ENCODE assay signal across 8 cellular contexts in the genomic region with DNA sequence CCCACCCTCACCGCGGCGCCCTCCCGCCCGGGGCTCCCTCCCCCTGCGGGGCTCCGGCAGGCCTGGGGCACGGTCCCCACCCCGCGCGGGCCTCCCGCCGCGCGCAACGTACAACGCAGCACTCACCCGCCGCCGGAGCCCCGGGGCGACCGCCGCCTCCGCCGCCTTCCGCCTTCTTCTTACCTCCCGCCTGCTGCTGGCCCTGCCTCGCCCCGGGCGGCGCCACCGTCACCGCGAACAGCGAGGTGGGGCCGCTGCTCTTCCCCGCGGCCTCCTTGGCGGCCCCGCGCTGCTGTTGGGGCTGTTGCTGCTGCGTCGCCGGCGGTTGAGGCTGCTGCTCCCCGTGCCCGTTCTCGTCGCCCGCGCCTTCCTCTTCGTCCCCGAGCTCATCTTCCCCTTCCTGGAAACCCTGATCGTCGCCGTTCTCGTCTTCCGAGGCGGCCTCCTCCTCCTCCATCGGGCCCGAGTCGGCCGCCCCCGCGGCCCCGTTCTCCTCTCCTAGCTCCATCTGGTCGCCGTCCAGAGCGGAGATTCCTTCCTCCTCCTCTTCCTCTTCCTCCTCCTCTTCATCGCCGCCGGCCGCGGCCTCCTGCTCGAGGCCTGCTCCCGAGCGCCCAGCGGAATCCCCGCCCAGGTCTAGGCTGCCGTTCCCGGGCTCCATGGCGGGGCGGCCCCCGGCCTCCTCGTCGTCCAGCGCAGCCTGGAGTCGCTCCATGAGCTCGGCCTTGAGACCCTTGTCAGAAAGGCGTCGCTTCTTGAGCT. TPM values are rescaled to one million over a fixed set of nuclear protein-coding genes. Genes with fewer than 3 reads are reported as not detected.
DNase-seq lines count a peak whose midpoint lies in the region; ATAC-seq and TF ChIP-seq lines count a peak whose summit lies in the region.

No MANE protein-coding gene starts in this region.

- H3K36me3 ChIP-seq in RWPE2 (ENCODE audit: low read depth): peaks cover 46% of the 10 kb centered on the region
- H3K36me3 ChIP-seq in mucosa of descending colon (ENCODE audit: low read depth): no peaks in the 10 kb centered on the region

- intact Hi-C loops in mucosa of descending colon (cut with DNase I, micrococcal nuclease): loop anchor here (5.0 to 10.0 kb wide), 3 partner anchors 109 to 181 kb away; no protein-coding TSS in a partner anchor

- no peak for DNase-seq in GM12865 (ENCODE audit: low read depth)
- peak; percentile 46 for DNase-seq in RWPE2 (ENCODE audit: low spot score)
- DNase-seq in mucosa of descending colon: peak; percentile 48 to 77 (median 71)
- DNase-seq in stimulated activated naive CD8-positive, alpha-beta T cell treated with anti-CD3 and anti-CD28 coated beads, Interleukin-15, Interleukin-2, amounts not matched to agents 100 U/mL and 50 U/mL, for 24 hours: peak; percentile 39
- no peak for DNase-seq in NCI-H2227 (lab: John Stamatoyannopoulos, UW; ENCODE audit: unreplicated experiment)
- DNase-seq in effector CD4-positive, alpha-beta T cell: no peak

- no peaks in the 10 kb centered on the region for H3K27me3 ChIP-seq in RWPE2 (ENCODE audit: insufficient read depth, poor library complexity, severe bottlenecking)

- H3K4me1 ChIP-seq in RWPE2 (ENCODE audit: insufficient read depth, poor library complexity, severe bottlenecking): peaks cover 13% of the 10 kb centered on the region
- H3K4me1 ChIP-seq in mucosa of descending colon (ENCODE audit: low read depth): peaks cover 26% of the 10 kb centered on the region

- H3K9me3 ChIP-seq in RWPE2 (ENCODE audit: severe bottlenecking): no peaks in the 10 kb centered on the region
- no peaks in the 10 kb centered on the region for H3K9me3 ChIP-seq in mucosa of descending colon

- ATAC-seq in HG02623 (IDR thresholded peaks at IDR 0.05; ENCODE audit: unreplicated experiment): peak; percentile 2
- ATAC-seq in RWPE2 (ENCODE audit: low read depth): peak; percentile 13
- ATAC-seq in mucosa of descending colon: peak; percentile 26
- ATAC-seq in stimulated activated naive CD8-positive, alpha-beta T cell treated with anti-CD3 and anti-CD28 coated beads, Interleukin-15, Interleukin-2, amounts not matched to agents 100 U/mL and 50 U/mL, for 24 hours: peak; percentile 0

- peak overlapping the region; percentile 68 for H3K4me3 ChIP-seq in GM12865 (ENCODE audit: low read depth, low read length)
- H3K4me3 ChIP-seq in RWPE2 (ENCODE audit: severe bottlenecking): peak overlapping the region; percentile 81
- peak overlapping the region; percentile 100 for H3K4me3 ChIP-seq in mucosa of descending colon

- H3K27ac ChIP-seq in RWPE2 (ENCODE audit: poor library complexity, severe bottlenecking) (peak overlapping the region; percentile 89), cingulate gyrus (ENCODE audit: low read depth, low read length) (peak overlapping the region; percentile 96)

- TF ChIP-seq CTCF in GM12865 (IDR thresholded peaks at IDR 0.05; ENCODE audit: insufficient read depth, low read depth, low read length, missing control alignments) (no peak), RWPE2 (IDR thresholded peaks at IDR 0.05; ENCODE audit: poor library complexity, severe bottlenecking) (no peak), mucosa of descending colon (IDR thresholded peaks at IDR 0.05) (no peak)

RNA-seq across cellular contexts. Expression of a gene that starts 0.7 kb away (rescaled TPM):
- total RNA-seq in mucosa of descending colon: 100 to 1,000 TPM; 197 to 281 (median 260) TPM

RNA-seq across cellular contexts. Expression of a gene that starts 28.2 kb away (rescaled TPM):
- total RNA-seq in mucosa of descending colon: 10 to 100 TPM; 18.9 to 37.7 (median 32.3) TPM

Comparison
In these comparisons a context has a peak if more than half of its experiments do, and no peak if none do; other contexts are left out.
1. DNase-seq: peak in RWPE2 (single experiment), mucosa of descending colon (3 of 3) and stimulated activated naive CD8-positive, alpha-beta T cell treated with anti-CD3 and anti-CD28 coated beads, Interleukin-15, Interleukin-2, amounts not matched to agents 100 U/mL and 50 U/mL, for 24 hours (single experiment); none in GM12865 (single experiment), NCI-H2227 (single experiment) and effector CD4-positive, alpha-beta T cell (single experiment).
2. Peak in every context shown above with its lines, with median percentiles within 50 percentile points of each other: H3K4me3 ChIP-seq and ATAC-seq.